In genomic region chr1:63721531-63722189, GRCh38 we compare ENCODE assay signal across 11 cellular contexts. TPM values are rescaled to one million over a fixed set of nuclear protein-coding genes. Genes with fewer than 3 reads are reported as not detected.
DNase-seq lines count a peak whose midpoint lies in the region; ATAC-seq, FAIRE-seq and TF ChIP-seq lines count a peak whose summit lies in the region.
"Had no signal": no experiment of that assay in that cellular context is flagged by ENCODE, and none has a peak within 500 bp of the region (broad histone marks: within the 10 kb centered on the region; RNA-seq: fewer than 3 reads in every experiment).

No MANE protein-coding gene starts in this region.

- H4K91ac ChIP-seq in H1 (replicated peaks; ENCODE audit: insufficient read length, low read length): no peak overlapping the region

- 0 out of 2 replicates have a peak overlapping the region, but pooled peaks have one; percentile 4 for H3K27ac ChIP-seq in ACC112 (ENCODE audit: low read depth, low read length)
- H3K27ac ChIP-seq in H1 (ENCODE audit: low read depth, low read length): no peak overlapping the region
- H3K27ac ChIP-seq in Karpas-422 (ENCODE audit: low read length): no peak overlapping the region
- H3K27ac ChIP-seq: KMS-11 had no signal

- FAIRE-seq in H1 (lab: Jason Lieb, UNC): no peak

- no peak overlapping the region for H3K56ac ChIP-seq in H1 (replicated peaks; ENCODE audit: insufficient read length, low read depth, low read length)

- no peak overlapping the region for H2AK5ac ChIP-seq in H1 (ENCODE audit: low read depth, low read length)

- ATAC-seq in HG02798 (IDR thresholded peaks at IDR 0.05; ENCODE audit: poor library complexity, unreplicated experiment) (no peak), GM19452 (IDR thresholded peaks at IDR 0.05; ENCODE audit: unreplicated experiment) (no peak)

- H3K23ac ChIP-seq in H1 (ENCODE audit: insufficient read length): no peak overlapping the region

- POLR2A ChIA-PET in H1 (lab: Charles Lee; ENCODE audit: partially characterized antibody): no interaction called here

- H3K9ac ChIP-seq in H1 (replicated peaks in 1 of 4; ENCODE audit: extremely low read depth in 1 of 4, low read depth in 3 of 4, low read length in 3 of 4) (no peak overlapping the region), Karpas-422 (ENCODE audit: low read length) (no peak overlapping the region)
- H3K9ac ChIP-seq: KMS-11 had no signal

- H3K9me2 ChIP-seq in Karpas-422 (replicated peaks; ENCODE audit: insufficient read depth, low read length): no peaks in the 10 kb centered on the region

- no peak for TF ChIP-seq EP300 in H1 (IDR thresholded peaks at IDR 0.05; ENCODE audit: borderline replicate concordance in 1 of 2, low read depth in 2 of 2, low read length in 2 of 2)

- H3K18ac ChIP-seq in H1 (ENCODE audit: extremely low read depth, low read length): no peak overlapping the region

- CTCF ChIA-PET in H1 (lab: Charles Lee; ENCODE audit: partially characterized antibody): interaction anchor here (1.0 to 1.8 kb wide), 4 partner anchors 29 to 201 kb away, joined by 3 to 6 read pairs (median 3); no protein-coding TSS in a partner anchor

- peaks cover 27% of the 10 kb centered on the region for H3K4me1 ChIP-seq in ACC112 (ENCODE audit: control insufficient read depth, insufficient read depth, low read length, unreplicated experiment)
- peaks cover 0 to 8% (median 4%) of the 10 kb centered on the region in 4 experiments; a peak in 4 of 7 replicates for H3K4me1 ChIP-seq in H1 (replicated peaks in 1 of 4; ENCODE audit: control insufficient read depth in 3 of 4, insufficient read depth in 4 of 4, low read length in 3 of 4)
- H3K4me1 ChIP-seq in Karpas-422 (ENCODE audit: low read length): no peaks in the 10 kb centered on the region

- H3K23me2 ChIP-seq in H1 (ENCODE audit: low read depth, low read length): no peaks in the 10 kb centered on the region

- H4K5ac ChIP-seq in H1 (ENCODE audit: insufficient read length, low read depth, low read length): no peak overlapping the region

- no peak for TF ChIP-seq POLR2A in H1 (IDR thresholded peaks at IDR 0.05; ENCODE audit: control extremely low read depth in 1 of 2, low read depth in 2 of 2, low read length in 2 of 2)

- H3K79me1 ChIP-seq in H1 (ENCODE audit: low read depth, low read length): no peaks in the 10 kb centered on the region

- H2BK12ac ChIP-seq in H1 (ENCODE audit: low read depth, low read length): peak overlapping the region; percentile 50; the same call in 1 of the 2 replicates

- H3K14ac ChIP-seq in H1 (ENCODE audit: insufficient read length): no peak overlapping the region

- DNase-seq in DMS53 treated with DMSO at 0.1 percent for 48 hours (lab: John Stamatoyannopoulos, UW; ENCODE audit: unreplicated experiment) (peak; percentile 80), NCI-H2107 treated with DMSO at 0.1 percent for 48 hours (lab: John Stamatoyannopoulos, UW; ENCODE audit: unreplicated experiment) (peak; percentile 53), H1 (ENCODE audit: low read depth in 1 of 2, low spot score in 2 of 2) (no peak), Karpas-422 (no peak), iPS-NIHi7 (ENCODE audit: extremely low spot score) (no peak)
- DNase-seq: CD4-positive, alpha-beta T cell; NCI-H774 had no signal

- H3K4me3 ChIP-seq in ACC112 (ENCODE audit: low read depth, low read length): no peak overlapping the region
- no peak overlapping the region for H3K4me3 ChIP-seq in H1 (ENCODE audit: extremely low read depth in 1 of 4, insufficient read depth in 2 of 4, low read depth in 3 of 4, low read length in 4 of 4)
- no peak overlapping the region for H3K4me3 ChIP-seq in Karpas-422 (ENCODE audit: low read length)

- H3K9me3 ChIP-seq in H1 (ENCODE audit: insufficient read depth in 2 of 2, low read depth in 1 of 2, low read length in 1 of 2) (no peaks in the 10 kb centered on the region), Karpas-422 (ENCODE audit: low read length) (no peaks in the 10 kb centered on the region)

- no peak overlapping the region for H3K4me2 ChIP-seq in H1 (ENCODE audit: insufficient read depth in 1 of 2, low read depth in 2 of 2, low read length in 2 of 2)
- H3K4me2 ChIP-seq in Karpas-422 (ENCODE audit: low read depth, low read length, poor library complexity, severe bottlenecking): no peak overlapping the region
- H3K4me2 ChIP-seq: KMS-11 had no signal

- H3K27me3 ChIP-seq in ACC112 (ENCODE audit: insufficient read depth, low read length) (no peaks in the 10 kb centered on the region), H1 (replicated peaks in 1 of 4; ENCODE audit: control insufficient read depth in 3 of 4, extremely low read depth in 1 of 4, insufficient read depth in 3 of 4, low read length in 3 of 4) (no peaks in the 10 kb centered on the region), Karpas-422 (ENCODE audit: low read length) (no peaks in the 10 kb centered on the region)

- 87% methylated on average over 3 of the region's 3 CpGs; no CpG with 5 or more reads in 1 of the 2 experiments for WGBS in H1 (ENCODE audit: extremely low coverage in 1 of 2, insufficient coverage in 1 of 2, insufficient read length in 1 of 2, insufficient replicate concordance in 2 of 2, low coverage in 1 of 2, low lambda C conversion rate in 2 of 2, missing lambda C conversion rate in 1 of 2), 2 experiments

- no peak for TF ChIP-seq CTCF in H1 (IDR thresholded peaks at IDR 0.05; ENCODE audit: control extremely low read depth in 1 of 3, insufficient read depth in 1 of 3, low read depth in 1 of 3, low read length in 3 of 3)

- H3K4ac ChIP-seq in H1 (replicated peaks; ENCODE audit: insufficient read length, low read depth, low read length): peak overlapping the region; percentile 72

- no peaks in the 10 kb centered on the region for H3K36me3 ChIP-seq in ACC112 (ENCODE audit: insufficient read depth, low read length)
- no peaks in the 10 kb centered on the region for H3K36me3 ChIP-seq in H1 (ENCODE audit: control insufficient read depth in 2 of 4, insufficient read depth in 4 of 4, low read length in 3 of 4)
- H3K36me3 ChIP-seq in Karpas-422 (ENCODE audit: insufficient read depth, low read length): no peaks in the 10 kb centered on the region

- H2BK15ac ChIP-seq in H1 (ENCODE audit: low read length): no peak overlapping the region

- no peaks in the 10 kb centered on the region for H3K79me2 ChIP-seq in ACC112 (ENCODE audit: control insufficient read depth, insufficient read depth, low read length, unreplicated experiment)
- H3K79me2 ChIP-seq in H1 (ENCODE audit: control insufficient read depth in 1 of 2, insufficient read depth in 2 of 2, low read length in 2 of 2): no peaks in the 10 kb centered on the region
- H3K79me2 ChIP-seq in Karpas-422 (ENCODE audit: low read length): no peaks in the 10 kb centered on the region

- H4K8ac ChIP-seq in H1 (ENCODE audit: extremely low read depth, insufficient read depth, low read length): no peak overlapping the region

- no peak overlapping the region for H2BK20ac ChIP-seq in H1 (ENCODE audit: low read length)

- no peak overlapping the region for H2BK120ac ChIP-seq in H1 (replicated peaks; ENCODE audit: low read depth, low read length)

- TF ChIP-seq RAD21 in H1 (IDR thresholded peaks at IDR 0.05 in 1 of 2, conservative IDR thresholded peaks at IDR 0.05 in 1 of 2; ENCODE audit: low read depth in 2 of 2, low read length in 2 of 2): no peak

- no peak overlapping the region for H2AFZ ChIP-seq in ACC112 (ENCODE audit: low read length, unreplicated experiment)
- no peak overlapping the region for H2AFZ ChIP-seq in H1 (ENCODE audit: low read length)
- H2AFZ ChIP-seq in Karpas-422 (ENCODE audit: low read length): no peak overlapping the region

- H2BK5ac ChIP-seq in H1 (ENCODE audit: low read depth, low read length): peak overlapping the region; percentile 54; the same call in 1 of the 2 replicates

- H4K20me1 ChIP-seq in H1 (replicated peaks in 1 of 2; ENCODE audit: control insufficient read depth in 1 of 2, insufficient read depth in 2 of 2, low read length in 2 of 2) (no peaks in the 10 kb centered on the region), Karpas-422 (ENCODE audit: insufficient read depth, low read depth, low read length) (no peaks in the 10 kb centered on the region)

TF ChIP-seq in H1, 55 proteins besides CTCF, POLR2A, EP300 and RAD21:
- TF ChIP-seq RNF2 (IDR thresholded peaks at IDR 0.05; ENCODE audit: borderline replicate concordance, low read depth, low read length, missing control alignments, poor library complexity, severe bottlenecking) (no peak), KDM4A (IDR thresholded peaks at IDR 0.05; ENCODE audit: low read depth, low read length, severe bottlenecking) (no peak), SRF (IDR thresholded peaks at IDR 0.05; ENCODE audit: low read depth, low read length) (no peak), RBBP5 (IDR thresholded peaks at IDR 0.05; ENCODE audit: borderline replicate concordance, low read depth, low read length) (no peak), ASH2L (IDR thresholded peaks at IDR 0.05; ENCODE audit: low read length) (no peak), NANOG (IDR thresholded peaks at IDR 0.05; ENCODE audit: insufficient read depth, low read depth, low read length, poor library complexity, severe bottlenecking) (no peak), TCF12 (IDR thresholded peaks at IDR 0.05; ENCODE audit: low read depth, low read length) (no peak), BCL11A (IDR thresholded peaks at IDR 0.05; ENCODE audit: low read depth in 2 of 2, low read length in 2 of 2) (no peak), CREB1 (IDR thresholded peaks at IDR 0.05) (no peak)

RNA-seq across cellular contexts. Expression of gene ROR1, which starts 52.2 kb away (rescaled TPM):
- total RNA-seq in H1 (2021; fragmentation: NEBNext Ultra II Directional; extraction: Animal tissue kit (Norgen Biotek cat#: 25700)): 70.3 and 73.6 TPM in 2 replicates
- polyA plus RNA-seq in H1 (2011; rRNA removed): 27.5 and 33.6 TPM in 2 replicates
- 31.7 TPM for polyA plus RNA-seq in H1 (2011; cell fraction: cytosol; rRNA removed)
- 72.5 TPM for polyA plus RNA-seq in H1 (2011; cell fraction: nucleus; rRNA removed)
- polyA plus RNA-seq in H1 (2012, experiment 1 of 2): 31.8 to 40.7 TPM (median 40.1 TPM) in 4 replicates
- 4.2 TPM for polyA plus RNA-seq in H1 (2012, experiment 2 of 2)
- 68.4 TPM for polyA plus RNA-seq in H1 (2013, experiment 1 of 2)
- polyA plus RNA-seq in H1 (2013, experiment 2 of 2): 76.5 TPM
- polyA minus RNA-seq in H1 (2011; rRNA and poly(A)+ RNA removed): 186 and 264 TPM in 2 replicates
- 54.3 TPM for polyA minus RNA-seq in H1 (2011; cell fraction: cytosol; rRNA and poly(A)+ RNA removed)
- polyA minus RNA-seq in H1 (2011; cell fraction: nucleus; rRNA and poly(A)+ RNA removed): 152 TPM
- total RNA-seq in Karpas-422 (2014; rRNA removed; shearing (Covaris generic); ENCODE audit: low replicate concordance): not detected in 2 replicates
- total RNA-seq: CD4-positive, alpha-beta T cell had no signal

Comparison
In these comparisons a context has a peak if more than half of its experiments do, and no peak if none do; other contexts are left out.
1. DNase-seq: peak in DMS53 treated with DMSO at 0.1 percent for 48 hours (single experiment) and NCI-H2107 treated with DMSO at 0.1 percent for 48 hours (single experiment); none in H1 (0 of 2), Karpas-422 (single experiment) and iPS-NIHi7 (single experiment).
2. RNA of gene ROR1, which starts 52.2 kb away (total RNA-seq): 70.3 to 73.6 TPM in H1; not detected in Karpas-422; every median in the first group is over 10 times any median in the second.